ENCODE assay signal across 17 cellular contexts in the genomic region with DNA sequence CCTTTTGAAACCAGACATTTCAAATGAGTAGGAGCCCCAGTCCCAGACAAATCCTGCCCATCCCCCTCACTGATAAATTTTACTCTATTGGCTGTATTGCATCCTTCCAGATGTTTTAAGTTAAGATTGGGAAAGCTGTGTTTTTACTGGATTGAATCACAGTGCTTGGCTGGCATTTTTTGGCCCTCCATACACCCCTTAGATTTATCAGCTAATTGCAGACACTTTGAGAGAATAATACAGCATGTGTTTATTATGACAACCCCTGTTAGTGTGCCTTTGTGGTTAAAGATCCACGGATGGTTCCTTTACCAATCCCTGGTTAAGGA.
DNase-seq lines count a peak whose midpoint lies in the region; ATAC-seq, FAIRE-seq and TF ChIP-seq lines count a peak whose summit lies in the region.
"Had no signal": no experiment of that assay in that cellular context is flagged by ENCODE, and none has a peak within 500 bp of the region (broad histone marks: within the 10 kb centered on the region; RNA-seq: fewer than 3 reads in every experiment).

No MANE protein-coding gene starts in this region.

- no peaks in the 10 kb centered on the region for H3K27me3 ChIP-seq in astrocyte (ENCODE audit: insufficient read depth, low read length)
- H3K27me3 ChIP-seq in suprapubic skin: no peaks in the 10 kb centered on the region
- H3K27me3 ChIP-seq: BLaER1 had no signal

- H3K4me3 ChIP-seq in astrocyte (ENCODE audit: insufficient read depth, low read depth, low read length) (no peak overlapping the region), suprapubic skin (no peak overlapping the region)
- H3K4me3 ChIP-seq: BLaER1 had no signal

- H3K4me1 ChIP-seq in astrocyte (ENCODE audit: insufficient read depth, low read length) (peaks cover 15% of the 10 kb centered on the region), suprapubic skin (peaks cover 24% of the 10 kb centered on the region)

- no peaks in the 10 kb centered on the region for H3K79me2 ChIP-seq in astrocyte (ENCODE audit: insufficient read depth, low read length)

- peak overlapping the region; percentile 2 for H3K27ac Mint-ChIP-seq in astrocyte (ENCODE audit: unreplicated experiment)
- H3K27ac Mint-ChIP-seq in activated CD4-positive, alpha-beta T cell treated with anti-CD3 and anti-CD28 coated beads, Interleukin-2, amount 10 ng/mL, durations not matched to agents 7 days and 5 days: no peak overlapping the region

- H3K9ac ChIP-seq in astrocyte (ENCODE audit: low read length): no peak overlapping the region
- H3K9ac ChIP-seq: BLaER1 had no signal

- H3K36me3 ChIP-seq in astrocyte (ENCODE audit: insufficient read depth, low read length): peaks cover 11% of the 10 kb centered on the region
- peaks cover 3% of the 10 kb centered on the region for H3K36me3 ChIP-seq in suprapubic skin
- H3K36me3 ChIP-seq: BLaER1 had no signal

- peak; percentile 42 for ATAC-seq in Right ventricle myocardium superior (ENCODE audit: poor library complexity)

- peaks cover 29% of the 10 kb centered on the region for H3K4me1 Mint-ChIP-seq in astrocyte (ENCODE audit: low read depth, unreplicated experiment)
- H3K4me1 Mint-ChIP-seq in activated CD4-positive, alpha-beta T cell treated with anti-CD3 and anti-CD28 coated beads, Interleukin-2, amount 10 ng/mL, durations not matched to agents 7 days and 5 days: no peaks in the 10 kb centered on the region

- TF ChIP-seq CTCF in astrocyte (IDR thresholded peaks at IDR 0.05; ENCODE audit: insufficient read depth, low read depth, low read length): no peak
- TF ChIP-seq CTCF in suprapubic skin (IDR thresholded peaks at IDR 0.05): no peak

- no peak overlapping the region for H2AFZ ChIP-seq in astrocyte (ENCODE audit: low read depth, low read length)

- H3K9me3 Mint-ChIP-seq in astrocyte (ENCODE audit: unreplicated experiment): no peaks in the 10 kb centered on the region
- no peaks in the 10 kb centered on the region for H3K9me3 Mint-ChIP-seq in activated CD4-positive, alpha-beta T cell treated with anti-CD3 and anti-CD28 coated beads, Interleukin-2, amount 10 ng/mL, durations not matched to agents 7 days and 5 days

- no peaks in the 10 kb centered on the region for H3K27me3 Mint-ChIP-seq in astrocyte (ENCODE audit: low read depth, unreplicated experiment)
- H3K27me3 Mint-ChIP-seq in activated CD4-positive, alpha-beta T cell treated with anti-CD3 and anti-CD28 coated beads, Interleukin-2, amount 10 ng/mL, durations not matched to agents 7 days and 5 days: peaks cover 28% of the 10 kb centered on the region

- H3K36me3 Mint-ChIP-seq in astrocyte (ENCODE audit: low read depth, unreplicated experiment): peaks cover 15% of the 10 kb centered on the region
- no peaks in the 10 kb centered on the region for H3K36me3 Mint-ChIP-seq in activated CD4-positive, alpha-beta T cell treated with anti-CD3 and anti-CD28 coated beads, Interleukin-2, amount 10 ng/mL, durations not matched to agents 7 days and 5 days (ENCODE audit: low read depth)

- 50% methylated on average over 1 of the region's 1 CpG for WGBS in suprapubic skin

- H3K4me2 ChIP-seq in astrocyte (ENCODE audit: low read length): peak overlapping the region; percentile 14
- H3K4me2 ChIP-seq: BLaER1 had no signal

- TF ChIP-seq EP300 in suprapubic skin (IDR thresholded peaks at IDR 0.05): no peak

- CTCF ChIA-PET in activated CD4-positive, alpha-beta T cell treated with anti-CD3 and anti-CD28 coated beads, Interleukin-2, amount 10 ng/mL, durations not matched to agents 7 days and 5 days (lab: Charles Lee): no interaction called here

- FAIRE-seq in astrocyte (lab: Jason Lieb, UNC): no peak
- FAIRE-seq: H1 had no signal

- POLR2A ChIA-PET in activated CD4-positive, alpha-beta T cell treated with anti-CD3 and anti-CD28 coated beads, Interleukin-2, amount 10 ng/mL, durations not matched to agents 7 days and 5 days (lab: Charles Lee): no interaction called here

- no peaks in the 10 kb centered on the region for H4K20me1 ChIP-seq in astrocyte (ENCODE audit: insufficient read depth, low read length)
- H4K20me1 ChIP-seq: BLaER1 had no signal

- H3K4me3 Mint-ChIP-seq in astrocyte (ENCODE audit: unreplicated experiment): no peak overlapping the region
- no peak overlapping the region for H3K4me3 Mint-ChIP-seq in activated CD4-positive, alpha-beta T cell treated with anti-CD3 and anti-CD28 coated beads, Interleukin-2, amount 10 ng/mL, durations not matched to agents 7 days and 5 days

- intact Hi-C loops in Right ventricle myocardium superior (cut with DNase I): no loop called here

- no peak for TF ChIP-seq POLR2A in suprapubic skin (IDR thresholded peaks at IDR 0.05)

- H3K27ac ChIP-seq in astrocyte (ENCODE audit: low read depth, low read length) (no peak overlapping the region), suprapubic skin (peak overlapping the region; percentile 5)
- H3K27ac ChIP-seq: BLaER1 had no signal

- DNase-seq in GM04504 (ENCODE audit: low read depth) (peak; percentile 38), astrocyte (ENCODE audit: low read depth) (peak; percentile 51), Right ventricle myocardium superior (no peak), suprapubic skin (ENCODE audit: low spot score in 2 of 2) (no peak), 8988T (no peak), NCI-H2196 treated with DMSO at 0.1 percent for 48 hours (lab: John Stamatoyannopoulos, UW; ENCODE audit: unreplicated experiment) (no peak)
- DNase-seq in activated CD4-positive, alpha-beta T cell treated with anti-CD3 and anti-CD28 coated beads, Interleukin-2, amount 10 ng/mL, durations not matched to agents 7 days and 5 days: no peak
- DNase-seq: activated CD4-positive, alpha-beta T cell treated with anti-CD3 and anti-CD28 coated beads, Interleukin-2, amount 50 U/mL, for 1 hour; activated naive CD4-positive, alpha-beta T cell; anterior cingulate cortex; cortex of kidney; islet precursor cell; NCI-H1048; NCI-H2029 treated with DMSO at 0.1 percent for 48 hours; NCI-H524 treated with DMSO at 0.1 percent for 48 hours had no signal

- H3K9me3 ChIP-seq in astrocyte (ENCODE audit: insufficient read depth, low read depth, low read length): no peaks in the 10 kb centered on the region
- H3K9me3 ChIP-seq in suprapubic skin: no peaks in the 10 kb centered on the region
- H3K9me3 ChIP-seq: BLaER1 had no signal

Comparison
In these comparisons a context has a peak if more than half of its experiments do, and no peak if none do; other contexts are left out.
1. DNase-seq: peak in GM04504 (single experiment) and astrocyte (single experiment); none in Right ventricle myocardium superior (single experiment), suprapubic skin (0 of 2), 8988T (single experiment), activated CD4-positive, alpha-beta T cell treated with anti-CD3 and anti-CD28 coated beads, Interleukin-2, amount 10 ng/mL, durations not matched to agents 7 days and 5 days (single experiment) and NCI-H2196 treated with DMSO at 0.1 percent for 48 hours (single experiment).